ENCODE assay signal across 21 cellular contexts in genomic region chr12:5773550-5773949, GRCh38.
DNase-seq lines count a peak whose midpoint lies in the region; ATAC-seq and TF ChIP-seq lines count a peak whose summit lies in the region.
"Had no signal": no experiment of that assay in that cellular context is flagged by ENCODE, and none has a peak within 500 bp of the region (broad histone marks: within the 10 kb centered on the region; RNA-seq: fewer than 3 reads in every experiment).

No MANE protein-coding gene starts in this region.

- H3K27me3 Mint-ChIP-seq in activated CD4-positive, alpha-beta T cell treated with anti-CD3 and anti-CD28 coated beads, Interleukin-2, amount 10 ng/mL, durations not matched to agents 24 days and 14 days: peaks cover 4% of the 10 kb centered on the region
- peaks cover 11% of the 10 kb centered on the region for H3K27me3 Mint-ChIP-seq in activated CD4-positive, alpha-beta T cell treated with anti-CD3 and anti-CD28 coated beads for 36 hours

- no peak overlapping the region for H3K27ac ChIP-seq in WERI-Rb-1
- H3K27ac ChIP-seq: C4-2B had no signal

- H3K9me3 Mint-ChIP-seq in activated CD4-positive, alpha-beta T cell treated with anti-CD3 and anti-CD28 coated beads, Interleukin-2, amount 10 ng/mL, durations not matched to agents 24 days and 14 days: no peaks in the 10 kb centered on the region
- no peaks in the 10 kb centered on the region for H3K9me3 Mint-ChIP-seq in activated CD4-positive, alpha-beta T cell treated with anti-CD3 and anti-CD28 coated beads for 36 hours (ENCODE audit: low read depth)

- ATAC-seq in activated CD4-positive, alpha-beta T cell treated with anti-CD3 and anti-CD28 coated beads for 36 hours: no peak
- ATAC-seq in GM18505 (IDR thresholded peaks at IDR 0.05; ENCODE audit: unreplicated experiment) (no peak), HG03196 (IDR thresholded peaks at IDR 0.05; ENCODE audit: unreplicated experiment) (no peak)
- ATAC-seq: Panc1 had no signal

- no peaks in the 10 kb centered on the region for H3K36me3 Mint-ChIP-seq in activated CD4-positive, alpha-beta T cell treated with anti-CD3 and anti-CD28 coated beads, Interleukin-2, amount 10 ng/mL, durations not matched to agents 24 days and 14 days (ENCODE audit: low read depth)
- no peaks in the 10 kb centered on the region for H3K36me3 Mint-ChIP-seq in activated CD4-positive, alpha-beta T cell treated with anti-CD3 and anti-CD28 coated beads for 36 hours (ENCODE audit: low read depth)

- POLR2A ChIA-PET in activated CD4-positive, alpha-beta T cell treated with anti-CD3 and anti-CD28 coated beads for 36 hours (lab: Charles Lee): no interaction called here

- H3K4me3 Mint-ChIP-seq in activated CD4-positive, alpha-beta T cell treated with anti-CD3 and anti-CD28 coated beads, Interleukin-2, amount 10 ng/mL, durations not matched to agents 24 days and 14 days: no peak overlapping the region
- no peak overlapping the region for H3K4me3 Mint-ChIP-seq in activated CD4-positive, alpha-beta T cell treated with anti-CD3 and anti-CD28 coated beads for 36 hours

- 0 out of 2 replicates have a peak, but pooled peaks have one; percentile 25 for TF ChIP-seq CTCF in WERI-Rb-1 (IDR thresholded peaks at IDR 0.05; ENCODE audit: low read depth, low read length)

- no peaks in the 10 kb centered on the region for H3K4me1 Mint-ChIP-seq in activated CD4-positive, alpha-beta T cell treated with anti-CD3 and anti-CD28 coated beads, Interleukin-2, amount 10 ng/mL, durations not matched to agents 24 days and 14 days
- no peaks in the 10 kb centered on the region for H3K4me1 Mint-ChIP-seq in activated CD4-positive, alpha-beta T cell treated with anti-CD3 and anti-CD28 coated beads for 36 hours

- H3K27me3 ChIP-seq in WERI-Rb-1 (ENCODE audit: insufficient read depth, low read depth, severe bottlenecking): no peaks in the 10 kb centered on the region

- no peaks in the 10 kb centered on the region for H3K9me3 ChIP-seq in WERI-Rb-1 (ENCODE audit: severe bottlenecking)
- H3K9me3 ChIP-seq: MG63, SK-N-SH had no signal

- peak; percentile 40 for DNase-seq in activated CD4-positive, alpha-beta T cell treated with anti-CD3 and anti-CD28 coated beads, Interleukin-2, amount 10 ng/mL, durations not matched to agents 24 days and 14 days
- no peak for DNase-seq in activated CD4-positive, alpha-beta T cell treated with anti-CD3 and anti-CD28 coated beads for 36 hours
- DNase-seq in WERI-Rb-1 (no peak), iPS-NIHi11 (ENCODE audit: low spot score) (peak; percentile 31), DMS53 (lab: John Stamatoyannopoulos, UW) (no peak), KG1 (lab: John Stamatoyannopoulos, UW) (no peak)
- DNase-seq: 8988T; AML-193; GF-D8; Kasumi-1; MG63; NCI-H1930; NCI-H2227 treated with DMSO at 0.1 percent for 48 hours; NCI-H510A; NK-92 treated with Interleukin-12 subunit alpha and Interleukin-12 subunit beta, amount 100 ng/mL, for 24 hours; SIG-M5; SK-N-SH had no signal

- H3K27ac Mint-ChIP-seq in activated CD4-positive, alpha-beta T cell treated with anti-CD3 and anti-CD28 coated beads, Interleukin-2, amount 10 ng/mL, durations not matched to agents 24 days and 14 days: no peak overlapping the region
- no peak overlapping the region for H3K27ac Mint-ChIP-seq in activated CD4-positive, alpha-beta T cell treated with anti-CD3 and anti-CD28 coated beads for 36 hours

- intact Hi-C loops in activated CD4-positive, alpha-beta T cell treated with anti-CD3 and anti-CD28 coated beads, Interleukin-2, amount 10 ng/mL, durations not matched to agents 24 days and 14 days (cut with micrococcal nuclease): no loop called here
- intact Hi-C loops in activated CD4-positive, alpha-beta T cell treated with anti-CD3 and anti-CD28 coated beads for 36 hours (cut with DNase I, micrococcal nuclease): no loop called here

- peaks cover 3% of the 10 kb centered on the region; the same call in 1 of the 2 replicates for H3K36me3 ChIP-seq in WERI-Rb-1
- H3K36me3 ChIP-seq: MG63 had no signal

- no peak for TF ChIP-seq POLR2A in GM18505 (IDR thresholded peaks at IDR 0.05; ENCODE audit: borderline replicate concordance, extremely low read depth, insufficient read depth, insufficient read length)

- H3K4me3 ChIP-seq in WERI-Rb-1 (ENCODE audit: low read depth, low read length): no peak overlapping the region
- H3K4me3 ChIP-seq: MG63 had no signal

- CTCF ChIA-PET in activated CD4-positive, alpha-beta T cell treated with anti-CD3 and anti-CD28 coated beads for 36 hours (lab: Charles Lee): no interaction called here

Comparison
In these comparisons a context has a peak if more than half of its experiments do, and no peak if none do; other contexts are left out.
1. DNase-seq: peak in activated CD4-positive, alpha-beta T cell treated with anti-CD3 and anti-CD28 coated beads, Interleukin-2, amount 10 ng/mL, durations not matched to agents 24 days and 14 days (single experiment) and iPS-NIHi11 (single experiment); none in activated CD4-positive, alpha-beta T cell treated with anti-CD3 and anti-CD28 coated beads for 36 hours (single experiment), WERI-Rb-1 (single experiment), DMS53 (single experiment) and KG1 (single experiment).